1 cellular context compared by ENCODE assay signal in genomic region chr1:70672333-70672935, GRCh38.
TF ChIP-seq lines count a peak whose summit lies in the region.

No MANE protein-coding gene starts in this region.

TF ChIP-seq in SK-N-SH, 30 proteins besides CTCF, POLR2A, EP300 and RAD21 (continued from another document):
- TF ChIP-seq ZBTB33 (IDR thresholded peaks at IDR 0.05; ENCODE audit: borderline replicate concordance, low read depth) (no peak), ELF1 (IDR thresholded peaks at IDR 0.05) (no peak), USF1 (IDR thresholded peaks at IDR 0.05; ENCODE audit: borderline replicate concordance, low read depth) (no peak), GABPA (IDR thresholded peaks at IDR 0.05; ENCODE audit: low read depth) (no peak), EZH2phosphoT487 (IDR thresholded peaks at IDR 0.05; ENCODE audit: borderline replicate concordance, low read depth) (no peak), RXRA (IDR thresholded peaks at IDR 0.05; ENCODE audit: borderline replicate concordance, low read depth) (no peak), GATA2 (CRISPR knock-in tag; IDR thresholded peaks at IDR 0.05) (no peak)
